ENCODE assay signal across 23 cellular contexts in genomic region chr9:107394264-107394663, GRCh38.
"Had no signal": no experiment of that assay in that cellular context is flagged by ENCODE, and none has a peak within 500 bp of the region (broad histone marks: within the 10 kb centered on the region; RNA-seq: fewer than 3 reads in every experiment).

No MANE protein-coding gene starts in this region.

- H3K9me3 ChIP-seq: lower lobe of right lung, neutrophil, pancreas, spleen, thoracic aorta, upper lobe of right lung had no signal

- H3K4me3 Mint-ChIP-seq: activated CD4-positive, alpha-beta T cell treated with anti-CD3 and anti-CD28 coated beads, Interleukin-2, amount 10 ng/mL, durations not matched to agents 24 days and 14 days; activated CD8-positive, alpha-beta T cell treated with anti-CD3 and anti-CD28 coated beads for 36 hours; activated naive CD4-positive, alpha-beta T cell treated with anti-CD3 and anti-CD28 coated beads for 36 hours; activated T-cell treated with anti-CD3 and anti-CD28 coated beads, Interleukin-2, amount 50 U/mL, for 24 hours; brain; immature natural killer cell; natural killer cell; stimulated activated naive B cell treated with anti-CD40 and anti-IgM and Interleukin-4, amounts not matched to agents 10 μg/mL and 1 μg/mL and 100 μg/mL, for 72 hours had no signal

- H3K4me1 Mint-ChIP-seq: activated CD4-positive, alpha-beta T cell treated with anti-CD3 and anti-CD28 coated beads, Interleukin-2, amount 10 ng/mL, durations not matched to agents 24 days and 14 days; natural killer cell; stimulated activated naive B cell treated with anti-CD40 and anti-IgM and Interleukin-4, amounts not matched to agents 10 μg/mL and 1 μg/mL and 100 μg/mL, for 72 hours had no signal

- H3K27me3 ChIP-seq: foreskin keratinocyte, pancreas, spleen, upper lobe of right lung had no signal

- H3K36me3 Mint-ChIP-seq: brain; immature natural killer cell; natural killer cell; stimulated activated naive B cell treated with anti-CD40 and anti-IgM and Interleukin-4, amounts not matched to agents 10 μg/mL and 1 μg/mL and 100 μg/mL, for 72 hours had no signal

- H3K27me3 Mint-ChIP-seq: activated T-cell treated with anti-CD3 and anti-CD28 coated beads, Interleukin-2, amount 50 U/mL, for 24 hours had no signal

- H3K27ac Mint-ChIP-seq: activated CD4-positive, alpha-beta T cell treated with anti-CD3 and anti-CD28 coated beads, Interleukin-2, amount 10 ng/mL, durations not matched to agents 24 days and 14 days; activated CD8-positive, alpha-beta T cell treated with anti-CD3 and anti-CD28 coated beads for 36 hours; activated naive CD4-positive, alpha-beta T cell treated with anti-CD3 and anti-CD28 coated beads for 36 hours; activated T-cell treated with anti-CD3 and anti-CD28 coated beads, Interleukin-2, amount 50 U/mL, for 24 hours; activated T-helper 2 cell treated with anti-CD3 and anti-CD28 coated beads, Interferon-gamma antibody, Interleukin-2, Interleukin-4, amounts not matched to agents 10 μg/mL and 5 μg/mL and 100 μg/mL, durations not matched to agents 14 hours and 24 hours and 36 hours; immature natural killer cell; natural killer cell; stimulated activated naive B cell treated with anti-CD40 and anti-IgM and Interleukin-4, amounts not matched to agents 10 μg/mL and 1 μg/mL and 100 μg/mL, for 72 hours had no signal

- H3K27ac ChIP-seq: foreskin keratinocyte, lower lobe of right lung, neutrophil, pancreas, spleen, thoracic aorta, upper lobe of right lung had no signal

- H3K9me3 Mint-ChIP-seq: activated CD4-positive, alpha-beta T cell treated with anti-CD3 and anti-CD28 coated beads, Interleukin-2, amount 10 ng/mL, durations not matched to agents 24 days and 14 days; activated CD8-positive, alpha-beta T cell treated with anti-CD3 and anti-CD28 coated beads for 36 hours; activated naive CD4-positive, alpha-beta T cell treated with anti-CD3 and anti-CD28 coated beads for 36 hours; activated T-cell treated with anti-CD3 and anti-CD28 coated beads, Interleukin-2, amount 50 U/mL, for 24 hours; activated T-helper 2 cell treated with anti-CD3 and anti-CD28 coated beads, Interferon-gamma antibody, Interleukin-2, Interleukin-4, amounts not matched to agents 10 μg/mL and 5 μg/mL and 100 μg/mL, durations not matched to agents 14 hours and 24 hours and 36 hours; immature natural killer cell; natural killer cell; stimulated activated naive B cell treated with anti-CD40 and anti-IgM and Interleukin-4, amounts not matched to agents 10 μg/mL and 1 μg/mL and 100 μg/mL, for 72 hours had no signal

- ATAC-seq: activated CD8-positive, alpha-beta T cell treated with anti-CD3 and anti-CD28 coated beads for 36 hours; foreskin keratinocyte; lower lobe of right lung; natural killer cell; pancreas; stimulated activated naive B cell treated with anti-CD40 and anti-IgM and Interleukin-4, amounts not matched to agents 10 μg/mL and 1 μg/mL and 100 μg/mL, for 72 hours; upper lobe of right lung had no signal

- H3K36me3 ChIP-seq: lower lobe of right lung, neutrophil, pancreas, spleen, thoracic aorta, upper lobe of right lung had no signal

- DNase-seq: activated CD4-positive, alpha-beta T cell treated with anti-CD3 and anti-CD28 coated beads, Interleukin-2, amount 10 ng/mL, durations not matched to agents 24 days and 14 days; activated CD4-positive, CD25-positive, alpha-beta regulatory T cell; activated CD8-positive, alpha-beta T cell treated with anti-CD3 and anti-CD28 coated beads for 36 hours; activated naive CD4-positive, alpha-beta T cell treated with anti-CD3 and anti-CD28 coated beads for 36 hours; activated T-cell treated with anti-CD3 and anti-CD28 coated beads, Interleukin-2, amount 50 U/mL, for 24 hours; anterior cingulate cortex; cortex of kidney; effector CD4-positive, alpha-beta T cell; foreskin keratinocyte; head of caudate nucleus; immature natural killer cell; lower lobe of right lung; natural killer cell; pancreas; spleen; stimulated activated naive B cell treated with anti-CD40 and anti-IgM and Interleukin-4, amounts not matched to agents 10 μg/mL and 1 μg/mL and 100 μg/mL, for 72 hours; T-helper 1 cell; T-helper 9 cell; upper lobe of right lung had no signal

- H3K4me3 ChIP-seq: lower lobe of right lung, pancreas, spleen, thoracic aorta, upper lobe of right lung had no signal

- H3K4me1 ChIP-seq: spleen had no signal
